Comparison of ENCODE assay signal across 1 cellular context in the genomic region with DNA sequence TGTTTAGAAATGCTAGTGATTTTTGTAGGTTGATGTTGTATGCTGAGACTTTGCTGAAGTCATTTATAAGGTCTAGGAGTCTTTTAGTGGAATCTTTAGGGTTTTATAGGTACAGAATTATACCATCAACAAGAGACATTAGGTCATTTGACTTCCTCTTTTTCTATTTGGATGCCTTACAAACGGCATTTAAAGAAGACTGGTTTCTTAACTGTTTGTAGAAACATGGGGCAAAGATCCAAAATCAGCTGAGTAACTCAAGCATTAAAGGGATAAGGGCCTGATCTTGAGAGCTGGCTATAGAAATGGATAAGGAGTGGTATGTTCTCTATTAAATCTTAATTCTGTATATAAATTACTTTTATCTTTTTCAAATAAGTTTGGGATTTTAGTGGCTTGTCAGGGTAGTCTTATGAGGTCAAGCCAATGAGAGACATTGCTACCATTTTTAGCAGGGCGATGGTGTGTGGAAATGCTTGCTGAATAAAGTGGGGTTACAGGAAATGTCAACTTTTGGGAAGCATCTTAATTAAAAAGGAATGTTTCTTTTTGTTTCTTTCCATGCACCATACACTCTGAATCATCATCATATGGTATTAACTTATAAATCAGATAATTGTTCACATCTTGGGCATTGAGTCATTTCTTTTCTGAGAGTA.
TF ChIP-seq lines count a peak whose summit lies in the region.

No MANE protein-coding gene starts in this region.

TF ChIP-seq in GM23338, 12 proteins besides CTCF, POLR2A, EP300 and RAD21 (continued from another document):
- TF ChIP-seq, protein P1, sequence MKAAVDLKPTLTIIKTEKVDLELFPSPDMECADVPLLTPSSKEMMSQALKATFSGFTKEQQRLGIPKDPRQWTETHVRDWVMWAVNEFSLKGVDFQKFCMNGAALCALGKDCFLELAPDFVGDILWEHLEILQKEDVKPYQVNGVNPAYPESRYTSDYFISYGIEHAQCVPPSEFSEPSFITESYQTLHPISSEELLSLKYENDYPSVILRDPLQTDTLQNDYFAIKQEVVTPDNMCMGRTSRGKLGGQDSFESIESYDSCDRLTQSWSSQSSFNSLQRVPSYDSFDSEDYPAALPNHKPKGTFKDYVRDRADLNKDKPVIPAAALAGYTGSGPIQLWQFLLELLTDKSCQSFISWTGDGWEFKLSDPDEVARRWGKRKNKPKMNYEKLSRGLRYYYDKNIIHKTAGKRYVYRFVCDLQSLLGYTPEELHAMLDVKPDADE (IDR thresholded peaks at IDR 0.05): no peak
- TF ChIP-seq NANOG (IDR thresholded peaks at IDR 0.05; ENCODE audit: borderline replicate concordance) (no peak), EZH2 (IDR thresholded peaks at IDR 0.05; ENCODE audit: low read depth, unreplicated experiment) (no peak), STAT1 (IDR thresholded peaks at IDR 0.05; ENCODE audit: unreplicated experiment) (no peak), ZNF331 (CRISPR knock-in tag; IDR thresholded peaks at IDR 0.05; ENCODE audit: low read depth) (no peak)
- TF ChIP-seq, protein P2, sequence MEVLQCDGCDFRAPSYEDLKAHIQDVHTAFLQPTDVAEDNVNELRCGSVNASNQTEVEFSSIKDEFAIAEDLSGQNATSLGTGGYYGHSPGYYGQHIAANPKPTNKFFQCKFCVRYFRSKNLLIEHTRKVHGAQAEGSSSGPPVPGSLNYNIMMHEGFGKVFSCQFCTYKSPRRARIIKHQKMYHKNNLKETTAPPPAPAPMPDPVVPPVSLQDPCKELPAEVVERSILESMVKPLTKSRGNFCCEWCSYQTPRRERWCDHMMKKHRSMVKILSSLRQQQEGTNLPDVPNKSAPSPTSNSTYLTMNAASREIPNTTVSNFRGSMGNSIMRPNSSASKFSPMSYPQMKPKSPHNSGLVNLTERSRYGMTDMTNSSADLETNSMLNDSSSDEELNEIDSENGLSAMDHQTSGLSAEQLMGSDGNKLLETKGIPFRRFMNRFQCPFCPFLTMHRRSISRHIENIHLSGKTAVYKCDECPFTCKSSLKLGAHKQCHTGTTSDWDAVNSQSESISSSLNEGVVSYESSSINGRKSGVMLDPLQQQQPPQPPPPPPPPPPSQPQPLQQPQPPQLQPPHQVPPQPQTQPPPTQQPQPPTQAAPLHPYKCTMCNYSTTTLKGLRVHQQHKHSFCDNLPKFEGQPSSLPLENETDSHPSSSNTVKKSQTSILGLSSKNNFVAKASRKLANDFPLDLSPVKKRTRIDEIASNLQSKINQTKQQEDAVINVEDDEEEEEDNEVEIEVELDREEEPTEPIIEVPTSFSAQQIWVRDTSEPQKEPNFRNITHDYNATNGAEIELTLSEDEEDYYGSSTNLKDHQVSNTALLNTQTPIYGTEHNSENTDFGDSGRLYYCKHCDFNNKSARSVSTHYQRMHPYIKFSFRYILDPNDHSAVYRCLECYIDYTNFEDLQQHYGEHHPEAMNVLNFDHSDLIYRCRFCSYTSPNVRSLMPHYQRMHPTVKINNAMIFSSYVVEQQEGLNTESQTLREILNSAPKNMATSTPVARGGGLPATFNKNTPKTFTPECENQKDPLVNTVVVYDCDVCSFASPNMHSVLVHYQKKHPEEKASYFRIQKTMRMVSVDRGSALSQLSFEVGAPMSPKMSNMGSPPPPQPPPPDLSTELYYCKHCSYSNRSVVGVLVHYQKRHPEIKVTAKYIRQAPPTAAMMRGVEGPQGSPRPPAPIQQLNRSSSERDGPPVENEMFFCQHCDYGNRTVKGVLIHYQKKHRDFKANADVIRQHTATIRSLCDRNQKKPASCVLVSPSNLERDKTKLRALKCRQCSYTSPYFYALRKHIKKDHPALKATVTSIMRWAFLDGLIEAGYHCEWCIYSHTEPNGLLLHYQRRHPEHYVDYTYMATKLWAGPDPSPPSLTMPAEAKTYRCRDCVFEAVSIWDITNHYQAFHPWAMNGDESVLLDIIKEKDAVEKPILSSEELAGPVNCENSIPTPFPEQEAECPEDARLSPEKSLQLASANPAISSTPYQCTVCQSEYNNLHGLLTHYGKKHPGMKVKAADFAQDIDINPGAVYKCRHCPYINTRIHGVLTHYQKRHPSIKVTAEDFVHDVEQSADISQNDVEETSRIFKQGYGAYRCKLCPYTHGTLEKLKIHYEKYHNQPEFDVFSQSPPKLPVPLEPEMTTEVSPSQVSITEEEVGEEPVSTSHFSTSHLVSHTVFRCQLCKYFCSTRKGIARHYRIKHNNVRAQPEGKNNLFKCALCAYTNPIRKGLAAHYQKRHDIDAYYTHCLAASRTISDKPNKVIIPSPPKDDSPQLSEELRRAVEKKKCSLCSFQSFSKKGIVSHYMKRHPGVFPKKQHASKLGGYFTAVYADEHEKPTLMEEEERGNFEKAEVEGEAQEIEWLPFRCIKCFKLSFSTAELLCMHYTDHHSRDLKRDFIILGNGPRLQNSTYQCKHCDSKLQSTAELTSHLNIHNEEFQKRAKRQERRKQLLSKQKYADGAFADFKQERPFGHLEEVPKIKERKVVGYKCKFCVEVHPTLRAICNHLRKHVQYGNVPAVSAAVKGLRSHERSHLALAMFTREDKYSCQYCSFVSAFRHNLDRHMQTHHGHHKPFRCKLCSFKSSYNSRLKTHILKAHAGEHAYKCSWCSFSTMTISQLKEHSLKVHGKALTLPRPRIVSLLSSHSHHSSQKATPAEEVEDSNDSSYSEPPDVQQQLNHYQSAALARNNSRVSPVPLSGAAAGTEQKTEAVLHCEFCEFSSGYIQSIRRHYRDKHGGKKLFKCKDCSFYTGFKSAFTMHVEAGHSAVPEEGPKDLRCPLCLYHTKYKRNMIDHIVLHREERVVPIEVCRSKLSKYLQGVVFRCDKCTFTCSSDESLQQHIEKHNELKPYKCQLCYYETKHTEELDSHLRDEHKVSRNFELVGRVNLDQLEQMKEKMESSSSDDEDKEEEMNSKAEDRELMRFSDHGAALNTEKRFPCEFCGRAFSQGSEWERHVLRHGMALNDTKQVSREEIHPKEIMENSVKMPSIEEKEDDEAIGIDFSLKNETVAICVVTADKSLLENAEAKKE (CRISPR knock-in tag; IDR thresholded peaks at IDR 0.05): no peak
